In genomic region chr6:2859325-2859700, GRCh38 we compare ENCODE assay signal across 14 cellular contexts. TPM values are rescaled to one million over a fixed set of nuclear protein-coding genes. Genes with fewer than 3 reads are reported as not detected.
DNase-seq lines count a peak whose midpoint lies in the region; ATAC-seq and TF ChIP-seq lines count a peak whose summit lies in the region.
"Had no signal": no experiment of that assay in that cellular context is flagged by ENCODE, and none has a peak within 500 bp of the region (broad histone marks: within the 10 kb centered on the region; RNA-seq: fewer than 3 reads in every experiment).

No MANE protein-coding gene starts in this region.

- ATAC-seq in activated CD8-positive, alpha-beta T cell treated with anti-CD3 and anti-CD28 coated beads, Interleukin-2, amount 10 ng/mL, durations not matched to agents 7 days and 5 days = no peak
- ATAC-seq in naive B cell (ENCODE audit: low read depth in 2 of 2) = no peak
- no peak for ATAC-seq in left lobe of liver
- ATAC-seq: gastrocnemius medialis had no signal

- intact Hi-C loops in vagina (cut with DNase I) (loop anchor here (5.0 kb wide), 1 partner anchor 943 kb away; no protein-coding TSS in a partner anchor), Caco-2 (cut with micrococcal nuclease; ENCODE audit: unreplicated experiment) (no loop called here)

- peak overlapping the region; percentile 73 for H3K4me3 Mint-ChIP-seq in activated naive CD4-positive, alpha-beta T cell treated with anti-CD3 and anti-CD28 coated beads, Interleukin-2, amount 10 ng/mL, durations not matched to agents 7 days and 5 days
- peak overlapping the region; percentile 73 for H3K4me3 Mint-ChIP-seq in activated CD8-positive, alpha-beta T cell treated with anti-CD3 and anti-CD28 coated beads, Interleukin-2, amount 10 ng/mL, durations not matched to agents 7 days and 5 days
- H3K4me3 Mint-ChIP-seq in naive B cell = peak overlapping the region in 7 of 8 donors; percentile 72 to 92 (median 87)
- no peak overlapping the region for H3K4me3 Mint-ChIP-seq in Caco-2 (ENCODE audit: unreplicated experiment)

- CTCF ChIA-PET in activated naive CD4-positive, alpha-beta T cell treated with anti-CD3 and anti-CD28 coated beads, Interleukin-2, amount 10 ng/mL, durations not matched to agents 7 days and 5 days (lab: Charles Lee) = interaction anchor here (1.8 kb wide), 2 partner anchors 10 to 19 kb away, joined by 5 read pairs; no protein-coding TSS in a partner anchor
- CTCF ChIA-PET in activated CD8-positive, alpha-beta T cell treated with anti-CD3 and anti-CD28 coated beads, Interleukin-2, amount 10 ng/mL, durations not matched to agents 7 days and 5 days (lab: Charles Lee) = interaction anchor here (1.0 to 5.9 kb wide), 6 partner anchors 9 to 68 kb away, joined by 4 to 39 read pairs (median 10); no protein-coding TSS in a partner anchor
- CTCF ChIA-PET in Caco-2 (lab: Charles Lee) = no interaction called here

- POLR2A ChIA-PET in activated CD8-positive, alpha-beta T cell treated with anti-CD3 and anti-CD28 coated beads, Interleukin-2, amount 10 ng/mL, durations not matched to agents 7 days and 5 days (lab: Charles Lee) = interaction anchor here (0.6 to 3.5 kb wide), 10 partner anchors 9 to 160 kb away, joined by 3 to 32 read pairs (median 16); partner anchors contain the start of gene SERPINB9
- POLR2A ChIA-PET in Caco-2 (lab: Charles Lee) = no interaction called here

- no peak for DNase-seq in activated naive CD4-positive, alpha-beta T cell treated with anti-CD3 and anti-CD28 coated beads, Interleukin-2, amount 10 ng/mL, durations not matched to agents 7 days and 5 days
- DNase-seq in activated naive CD4-positive, alpha-beta T cell treated with Interleukin-2 at 50 U/mL for 16 hours = no peak
- no peak for DNase-seq in activated CD8-positive, alpha-beta T cell treated with anti-CD3 and anti-CD28 coated beads, Interleukin-2, amount 10 ng/mL, durations not matched to agents 7 days and 5 days
- DNase-seq in naive B cell (no peak), vagina (ENCODE audit: extremely low spot score in 2 of 2) (no peak), Caco-2 (no peak), left lobe of liver (ENCODE audit: low spot score) (no peak), NCI-H69 (lab: John Stamatoyannopoulos, UW) (no peak)
- DNase-seq: brain microvascular endothelial cell, EL, gastrocnemius medialis, H7, kidney, uterus had no signal

- peaks cover 38% of the 10 kb centered on the region for H3K4me1 ChIP-seq in vagina
- peaks cover 20% of the 10 kb centered on the region for H3K4me1 ChIP-seq in Caco-2
- H3K4me1 ChIP-seq: uterus had no signal

- H3K27me3 Mint-ChIP-seq in activated naive CD4-positive, alpha-beta T cell treated with anti-CD3 and anti-CD28 coated beads, Interleukin-2, amount 10 ng/mL, durations not matched to agents 7 days and 5 days = no peaks in the 10 kb centered on the region
- no peaks in the 10 kb centered on the region for H3K27me3 Mint-ChIP-seq in activated CD8-positive, alpha-beta T cell treated with anti-CD3 and anti-CD28 coated beads, Interleukin-2, amount 10 ng/mL, durations not matched to agents 7 days and 5 days (ENCODE audit: low read depth)
- H3K27me3 Mint-ChIP-seq in naive B cell (no peaks in the 10 kb centered on the region), Caco-2 (ENCODE audit: insufficient read depth, unreplicated experiment) (no peaks in the 10 kb centered on the region)

- no peaks in the 10 kb centered on the region for H3K36me3 ChIP-seq in vagina
- H3K36me3 ChIP-seq in Caco-2 (ENCODE audit: control insufficient read depth, insufficient read depth, low read length) = no peaks in the 10 kb centered on the region
- H3K36me3 ChIP-seq: brain microvascular endothelial cell, gastrocnemius medialis, uterus had no signal

- H3K36me3 Mint-ChIP-seq in activated naive CD4-positive, alpha-beta T cell treated with anti-CD3 and anti-CD28 coated beads, Interleukin-2, amount 10 ng/mL, durations not matched to agents 7 days and 5 days = peaks cover 46% of the 10 kb centered on the region
- peaks cover 25% of the 10 kb centered on the region for H3K36me3 Mint-ChIP-seq in activated CD8-positive, alpha-beta T cell treated with anti-CD3 and anti-CD28 coated beads, Interleukin-2, amount 10 ng/mL, durations not matched to agents 7 days and 5 days (ENCODE audit: low read depth)
- H3K36me3 Mint-ChIP-seq in naive B cell (peaks cover 11 to 15% of the 10 kb centered on the region in 2 donors), Caco-2 (ENCODE audit: insufficient read depth, unreplicated experiment) (no peaks in the 10 kb centered on the region)

- peak overlapping the region; percentile 62 for H3K27ac ChIP-seq in vagina

- H3K9me3 ChIP-seq in vagina (no peaks in the 10 kb centered on the region), Caco-2 (no peaks in the 10 kb centered on the region)
- H3K9me3 ChIP-seq: gastrocnemius medialis, uterus had no signal

- H3K4me3 ChIP-seq in vagina = no peak overlapping the region
- no peak overlapping the region for H3K4me3 ChIP-seq in Caco-2 (ENCODE audit: low read depth, low read length)

- H3K27ac Mint-ChIP-seq in activated naive CD4-positive, alpha-beta T cell treated with anti-CD3 and anti-CD28 coated beads, Interleukin-2, amount 10 ng/mL, durations not matched to agents 7 days and 5 days = peak overlapping the region; percentile 99
- peak overlapping the region; percentile 99 for H3K27ac Mint-ChIP-seq in activated CD8-positive, alpha-beta T cell treated with anti-CD3 and anti-CD28 coated beads, Interleukin-2, amount 10 ng/mL, durations not matched to agents 7 days and 5 days
- H3K27ac Mint-ChIP-seq in naive B cell (peak overlapping the region; percentile 98 to 99 (median 99)), Caco-2 (ENCODE audit: unreplicated experiment) (no peak overlapping the region)

- H3K27me3 ChIP-seq in vagina (no peaks in the 10 kb centered on the region), Caco-2 (replicated peaks; ENCODE audit: control insufficient read depth, insufficient read depth, low read length) (no peaks in the 10 kb centered on the region)
- H3K27me3 ChIP-seq: brain microvascular endothelial cell, gastrocnemius medialis, uterus had no signal

- H3K9me3 Mint-ChIP-seq in activated naive CD4-positive, alpha-beta T cell treated with anti-CD3 and anti-CD28 coated beads, Interleukin-2, amount 10 ng/mL, durations not matched to agents 7 days and 5 days = peaks cover 10% of the 10 kb centered on the region
- peaks cover 4% of the 10 kb centered on the region for H3K9me3 Mint-ChIP-seq in activated CD8-positive, alpha-beta T cell treated with anti-CD3 and anti-CD28 coated beads, Interleukin-2, amount 10 ng/mL, durations not matched to agents 7 days and 5 days (ENCODE audit: insufficient read depth)
- H3K9me3 Mint-ChIP-seq in naive B cell = peaks cover 0 to 4% (median 0%) of the 10 kb centered on the region in 7 donors
- peaks cover 10% of the 10 kb centered on the region for H3K9me3 Mint-ChIP-seq in Caco-2 (ENCODE audit: unreplicated experiment)

- TF ChIP-seq POLR2A in vagina (IDR thresholded peaks at IDR 0.05) = no peak

- no TSS peak for BruUV-seq in Caco-2 (replicated peaks; lab: Mats Ljungman, UMichigan)

- peaks cover 93% of the 10 kb centered on the region for H3K4me1 Mint-ChIP-seq in activated naive CD4-positive, alpha-beta T cell treated with anti-CD3 and anti-CD28 coated beads, Interleukin-2, amount 10 ng/mL, durations not matched to agents 7 days and 5 days
- peaks cover 90% of the 10 kb centered on the region for H3K4me1 Mint-ChIP-seq in activated CD8-positive, alpha-beta T cell treated with anti-CD3 and anti-CD28 coated beads, Interleukin-2, amount 10 ng/mL, durations not matched to agents 7 days and 5 days (ENCODE audit: low read depth)
- H3K4me1 Mint-ChIP-seq in naive B cell (peaks cover 59 to 93% (median 92%) of the 10 kb centered on the region in 3 donors), Caco-2 (ENCODE audit: low read depth, unreplicated experiment) (peaks cover 24% of the 10 kb centered on the region)

- TF ChIP-seq CTCF in vagina (IDR thresholded peaks at IDR 0.05) (no peak), Caco-2 (IDR thresholded peaks at IDR 0.05; ENCODE audit: insufficient read depth in 1 of 2, low read depth in 1 of 2, low read length in 1 of 2, severe bottlenecking in 1 of 2, unreplicated experiment in 1 of 2) (no peak)

RNA-seq across cellular contexts. Expression of gene SERPINB1, which starts 17.6 kb away (rescaled TPM):
- 10 to 100 TPM; 55.1 to 57.1 TPM for total RNA-seq in activated CD8-positive, alpha-beta T cell treated with anti-CD3 and anti-CD28 coated beads, Interleukin-2, amount 10 ng/mL, durations not matched to agents 7 days and 5 days
- 100 to 1,000 TPM in 2 of 6 donors, 10 to 100 TPM in 4; 84.7 to 107 (median 93.7) TPM for polyA plus RNA-seq in naive B cell (ENCODE audit: low read depth in 6 of 6)
- total RNA-seq in vagina (38.1 TPM), Caco-2 (2022) (75.6 and 81.9 TPM in 2 replicates), left lobe of liver (9.5 TPM)

RNA-seq across cellular contexts. Expression of gene SERPINB9, which starts 43.8 kb away (rescaled TPM):
- 10 to 100 TPM; 36.9 to 38.1 TPM for total RNA-seq in activated CD8-positive, alpha-beta T cell treated with anti-CD3 and anti-CD28 coated beads, Interleukin-2, amount 10 ng/mL, durations not matched to agents 7 days and 5 days
- polyA plus RNA-seq in naive B cell (ENCODE audit: low read depth in 6 of 6) = 10 to 100 TPM; 18.2 to 35.2 (median 27.7) TPM
- 6.9 TPM for total RNA-seq in vagina
- total RNA-seq in Caco-2 (2022) = 3.1 and 3.5 TPM in 2 replicates
- total RNA-seq in left lobe of liver = 2.0 TPM
